In the genomic region with DNA sequence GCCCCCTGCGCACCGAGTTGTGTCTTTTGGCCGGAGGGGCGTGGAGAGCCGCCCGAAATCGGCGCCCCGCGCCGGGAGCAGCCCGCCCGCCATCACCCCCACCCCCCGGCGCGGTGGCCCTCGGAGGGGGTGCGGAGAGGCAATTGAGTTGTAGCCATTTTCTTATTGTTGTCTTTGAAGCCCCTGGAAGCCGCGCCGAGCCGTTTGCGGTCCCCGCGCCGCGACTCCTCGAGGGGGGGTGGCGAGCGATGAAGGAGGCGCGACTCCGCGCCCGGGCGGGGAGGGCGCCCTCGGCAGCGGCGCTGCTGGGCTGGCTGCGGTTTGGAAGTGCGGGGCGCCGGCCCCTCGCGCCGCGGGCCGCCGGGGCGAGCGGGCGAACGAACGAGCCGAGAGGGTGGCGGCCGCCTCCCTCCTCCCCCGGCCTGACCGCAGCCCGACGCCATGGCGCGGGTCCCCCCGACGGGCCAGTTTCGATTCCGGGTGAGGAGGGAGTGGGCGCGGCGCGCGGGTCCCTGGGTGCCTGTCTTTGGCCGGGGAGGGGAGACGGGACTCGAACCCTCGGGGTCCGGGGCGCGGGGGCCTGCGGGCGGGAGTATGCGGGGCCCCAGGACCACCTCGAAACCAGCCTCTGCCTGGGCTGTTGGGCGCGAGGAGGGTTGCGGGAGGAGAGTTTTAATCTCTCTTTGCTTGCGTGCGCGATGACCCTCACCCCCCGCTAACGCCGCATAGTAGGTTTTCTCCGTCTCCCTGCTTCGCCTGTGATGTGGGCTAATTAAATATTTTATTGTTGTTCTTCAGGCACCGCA, we compare ENCODE assay signal across 1 cellular context.
A peak's percentile ranks its signal among the peaks of the same experiment; 100 is the strongest.
TF ChIP-seq lines count a peak whose summit lies in the region.

No MANE protein-coding gene starts in this region.

TF ChIP-seq in H1, 55 proteins besides CTCF, POLR2A, EP300 and RAD21 (continued from another document):
- 0 out of 2 replicates have a peak, but pooled peaks have one; percentile 40 for TF ChIP-seq RBBP5 (IDR thresholded peaks at IDR 0.05; ENCODE audit: borderline replicate concordance, low read depth, low read length)
- 0 out of 2 replicates have a peak, but pooled peaks have one; percentile 3 for TF ChIP-seq YY1 (IDR thresholded peaks at IDR 0.05; ENCODE audit: low read depth, low read length)
- TF ChIP-seq BCL11A (IDR thresholded peaks at IDR 0.05; ENCODE audit: low read depth in 2 of 2, low read length in 2 of 2), result no peak
- no peak for TF ChIP-seq GTF2F1 (IDR thresholded peaks at IDR 0.05; ENCODE audit: borderline replicate concordance, low read depth, low read length)
- peak; percentile 66 for TF ChIP-seq ASH2L (IDR thresholded peaks at IDR 0.05; ENCODE audit: low read length)
- no peak for TF ChIP-seq CEBPB (IDR thresholded peaks at IDR 0.05; ENCODE audit: low read depth, low read length)
- TF ChIP-seq TAF1 (IDR thresholded peaks at IDR 0.05; ENCODE audit: low read depth, low read length), result no peak; the same call in none of the 2 replicates
- peak; percentile 35; the same call in 1 of the 2 replicates for TF ChIP-seq PHF8 (conservative IDR thresholded peaks at IDR 0.05; ENCODE audit: low read depth, low read length)
- TF ChIP-seq, protein P1, sequence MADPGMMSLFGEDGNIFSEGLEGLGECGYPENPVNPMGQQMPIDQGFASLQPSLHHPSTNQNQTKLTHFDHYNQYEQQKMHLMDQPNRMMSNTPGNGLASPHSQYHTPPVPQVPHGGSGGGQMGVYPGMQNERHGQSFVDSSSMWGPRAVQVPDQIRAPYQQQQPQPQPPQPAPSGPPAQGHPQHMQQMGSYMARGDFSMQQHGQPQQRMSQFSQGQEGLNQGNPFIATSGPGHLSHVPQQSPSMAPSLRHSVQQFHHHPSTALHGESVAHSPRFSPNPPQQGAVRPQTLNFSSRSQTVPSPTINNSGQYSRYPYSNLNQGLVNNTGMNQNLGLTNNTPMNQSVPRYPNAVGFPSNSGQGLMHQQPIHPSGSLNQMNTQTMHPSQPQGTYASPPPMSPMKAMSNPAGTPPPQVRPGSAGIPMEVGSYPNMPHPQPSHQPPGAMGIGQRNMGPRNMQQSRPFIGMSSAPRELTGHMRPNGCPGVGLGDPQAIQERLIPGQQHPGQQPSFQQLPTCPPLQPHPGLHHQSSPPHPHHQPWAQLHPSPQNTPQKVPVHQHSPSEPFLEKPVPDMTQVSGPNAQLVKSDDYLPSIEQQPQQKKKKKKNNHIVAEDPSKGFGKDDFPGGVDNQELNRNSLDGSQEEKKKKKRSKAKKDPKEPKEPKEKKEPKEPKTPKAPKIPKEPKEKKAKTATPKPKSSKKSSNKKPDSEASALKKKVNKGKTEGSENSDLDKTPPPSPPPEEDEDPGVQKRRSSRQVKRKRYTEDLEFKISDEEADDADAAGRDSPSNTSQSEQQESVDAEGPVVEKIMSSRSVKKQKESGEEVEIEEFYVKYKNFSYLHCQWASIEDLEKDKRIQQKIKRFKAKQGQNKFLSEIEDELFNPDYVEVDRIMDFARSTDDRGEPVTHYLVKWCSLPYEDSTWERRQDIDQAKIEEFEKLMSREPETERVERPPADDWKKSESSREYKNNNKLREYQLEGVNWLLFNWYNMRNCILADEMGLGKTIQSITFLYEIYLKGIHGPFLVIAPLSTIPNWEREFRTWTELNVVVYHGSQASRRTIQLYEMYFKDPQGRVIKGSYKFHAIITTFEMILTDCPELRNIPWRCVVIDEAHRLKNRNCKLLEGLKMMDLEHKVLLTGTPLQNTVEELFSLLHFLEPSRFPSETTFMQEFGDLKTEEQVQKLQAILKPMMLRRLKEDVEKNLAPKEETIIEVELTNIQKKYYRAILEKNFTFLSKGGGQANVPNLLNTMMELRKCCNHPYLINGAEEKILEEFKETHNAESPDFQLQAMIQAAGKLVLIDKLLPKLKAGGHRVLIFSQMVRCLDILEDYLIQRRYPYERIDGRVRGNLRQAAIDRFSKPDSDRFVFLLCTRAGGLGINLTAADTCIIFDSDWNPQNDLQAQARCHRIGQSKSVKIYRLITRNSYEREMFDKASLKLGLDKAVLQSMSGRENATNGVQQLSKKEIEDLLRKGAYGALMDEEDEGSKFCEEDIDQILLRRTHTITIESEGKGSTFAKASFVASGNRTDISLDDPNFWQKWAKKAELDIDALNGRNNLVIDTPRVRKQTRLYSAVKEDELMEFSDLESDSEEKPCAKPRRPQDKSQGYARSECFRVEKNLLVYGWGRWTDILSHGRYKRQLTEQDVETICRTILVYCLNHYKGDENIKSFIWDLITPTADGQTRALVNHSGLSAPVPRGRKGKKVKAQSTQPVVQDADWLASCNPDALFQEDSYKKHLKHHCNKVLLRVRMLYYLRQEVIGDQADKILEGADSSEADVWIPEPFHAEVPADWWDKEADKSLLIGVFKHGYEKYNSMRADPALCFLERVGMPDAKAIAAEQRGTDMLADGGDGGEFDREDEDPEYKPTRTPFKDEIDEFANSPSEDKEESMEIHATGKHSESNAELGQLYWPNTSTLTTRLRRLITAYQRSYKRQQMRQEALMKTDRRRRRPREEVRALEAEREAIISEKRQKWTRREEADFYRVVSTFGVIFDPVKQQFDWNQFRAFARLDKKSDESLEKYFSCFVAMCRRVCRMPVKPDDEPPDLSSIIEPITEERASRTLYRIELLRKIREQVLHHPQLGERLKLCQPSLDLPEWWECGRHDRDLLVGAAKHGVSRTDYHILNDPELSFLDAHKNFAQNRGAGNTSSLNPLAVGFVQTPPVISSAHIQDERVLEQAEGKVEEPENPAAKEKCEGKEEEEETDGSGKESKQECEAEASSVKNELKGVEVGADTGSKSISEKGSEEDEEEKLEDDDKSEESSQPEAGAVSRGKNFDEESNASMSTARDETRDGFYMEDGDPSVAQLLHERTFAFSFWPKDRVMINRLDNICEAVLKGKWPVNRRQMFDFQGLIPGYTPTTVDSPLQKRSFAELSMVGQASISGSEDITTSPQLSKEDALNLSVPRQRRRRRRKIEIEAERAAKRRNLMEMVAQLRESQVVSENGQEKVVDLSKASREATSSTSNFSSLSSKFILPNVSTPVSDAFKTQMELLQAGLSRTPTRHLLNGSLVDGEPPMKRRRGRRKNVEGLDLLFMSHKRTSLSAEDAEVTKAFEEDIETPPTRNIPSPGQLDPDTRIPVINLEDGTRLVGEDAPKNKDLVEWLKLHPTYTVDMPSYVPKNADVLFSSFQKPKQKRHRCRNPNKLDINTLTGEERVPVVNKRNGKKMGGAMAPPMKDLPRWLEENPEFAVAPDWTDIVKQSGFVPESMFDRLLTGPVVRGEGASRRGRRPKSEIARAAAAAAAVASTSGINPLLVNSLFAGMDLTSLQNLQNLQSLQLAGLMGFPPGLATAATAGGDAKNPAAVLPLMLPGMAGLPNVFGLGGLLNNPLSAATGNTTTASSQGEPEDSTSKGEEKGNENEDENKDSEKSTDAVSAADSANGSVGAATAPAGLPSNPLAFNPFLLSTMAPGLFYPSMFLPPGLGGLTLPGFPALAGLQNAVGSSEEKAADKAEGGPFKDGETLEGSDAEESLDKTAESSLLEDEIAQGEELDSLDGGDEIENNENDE (IDR thresholded peaks at IDR 0.05; ENCODE audit: insufficient replicate concordance, low read length), result no peak
- TF ChIP-seq KDM4A (IDR thresholded peaks at IDR 0.05; ENCODE audit: low read depth, low read length, severe bottlenecking), result peak; percentile 57
- no peak for TF ChIP-seq NRF1 (IDR thresholded peaks at IDR 0.05; ENCODE audit: low read depth, low read length)
- TF ChIP-seq SAP30 (IDR thresholded peaks at IDR 0.05; ENCODE audit: insufficient read depth, insufficient replicate concordance, low read length), result no peak
